In the genomic region with DNA sequence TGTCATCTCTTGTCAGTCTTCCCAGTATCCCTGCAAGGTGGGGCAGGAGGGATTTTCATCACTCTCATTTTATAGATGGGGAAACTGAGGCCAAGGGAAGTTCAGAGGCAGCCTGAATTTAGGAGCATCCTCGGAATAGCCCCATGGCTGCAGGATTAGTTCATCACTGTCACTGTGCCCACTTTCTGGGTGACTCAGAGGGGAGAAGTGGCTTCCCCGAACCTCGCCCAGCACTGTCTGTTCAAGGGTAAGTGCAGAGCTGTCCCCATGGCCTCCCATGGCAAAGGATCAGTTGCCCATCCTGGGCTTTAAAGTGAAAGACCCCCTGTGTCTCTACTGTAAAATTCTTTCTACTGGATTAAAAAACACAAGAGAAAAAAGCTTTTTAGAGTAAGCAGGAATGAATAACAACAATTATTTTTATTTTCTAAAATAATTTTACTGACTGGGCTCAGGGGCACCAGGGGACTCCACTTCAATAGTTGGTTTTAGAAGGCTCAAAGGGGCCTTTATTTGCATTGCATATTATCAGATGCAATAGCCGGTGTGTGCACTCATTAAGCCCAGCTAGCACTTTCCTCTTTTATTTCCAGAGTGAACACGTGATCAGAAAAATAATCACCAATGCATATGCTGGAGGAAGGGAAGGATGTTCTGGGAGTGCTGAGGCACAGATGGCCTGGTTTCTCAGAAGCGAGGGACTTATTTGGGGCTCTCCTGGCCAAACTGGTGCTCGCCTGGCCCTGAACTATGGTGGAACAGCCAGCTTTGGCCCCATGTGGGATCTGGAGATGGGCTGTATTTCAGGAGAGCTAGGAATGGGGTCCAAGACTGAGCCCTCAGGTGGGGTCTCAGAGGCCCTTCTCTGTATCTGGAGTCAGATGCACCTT, we compare ENCODE assay signal across 27 cellular contexts.
DNase-seq lines count a peak whose midpoint lies in the region; TF ChIP-seq lines count a peak whose summit lies in the region.
"Had no signal": no experiment of that assay in that cellular context is flagged by ENCODE, and none has a peak within 500 bp of the region (broad histone marks: within the 10 kb centered on the region; RNA-seq: fewer than 3 reads in every experiment).

No MANE protein-coding gene starts in this region.

- no peak overlapping the region for H2AFZ ChIP-seq in fibroblast of lung (ENCODE audit: low read length)

- no TSS peak for BruUV-seq in MCF 10A (replicated peaks; lab: Mats Ljungman, UMichigan)

- H3K4me3 ChIP-seq in breast epithelium, result no peak overlapping the region
- H3K4me3 ChIP-seq in fibroblast of lung (replicated peaks in 1 of 4; ENCODE audit: control extremely low read depth in 1 of 4, insufficient read depth in 1 of 4, low read depth in 3 of 4, low read length in 4 of 4), result no peak overlapping the region
- H3K4me3 ChIP-seq in tibial artery, result no peak overlapping the region
- H3K4me3 ChIP-seq: ascending aorta, heart right ventricle, ovary had no signal

- no peak overlapping the region for H3K9ac ChIP-seq in fibroblast of lung (ENCODE audit: insufficient read depth, low read length)

- no peak for TF ChIP-seq POLR2A in breast epithelium (IDR thresholded peaks at IDR 0.05)

- peak; percentile 26 for DNase-seq in MCF 10A (ENCODE audit: unreplicated experiment)
- DNase-seq in breast epithelium (ENCODE audit: low spot score in 2 of 2), result no peak
- DNase-seq in NCI-H526 treated with DMSO at 0.1 percent for 48 hours (lab: John Stamatoyannopoulos, UW), result peak; percentile 51
- DNase-seq in fibroblast of lung (ENCODE audit: low read depth in 2 of 2), result peak; percentile 12 to 24
- no peak for DNase-seq in NCI-H2196 treated with DMSO at 0.1 percent for 48 hours (lab: John Stamatoyannopoulos, UW; ENCODE audit: unreplicated experiment)
- no peak for DNase-seq in DMS53 treated with DMSO at 0.1 percent for 48 hours (lab: John Stamatoyannopoulos, UW; ENCODE audit: unreplicated experiment)
- no peak for DNase-seq in tibial artery
- DNase-seq in NCI-H774 (lab: John Stamatoyannopoulos, UW), result no peak
- DNase-seq: ACHN; activated CD4-positive, alpha-beta T cell treated with anti-CD3 and anti-CD28 coated beads for 36 hours; CD4-positive, CD25-positive, alpha-beta regulatory T cell; DMS79; effector memory CD4-positive, alpha-beta T cell; heart right ventricle; IMR-90; MV-4-11; natural killer cell; NCI-H2029; OCI-M1; ovary; SHP77 treated with DMSO at 0.1 percent for 48 hours; stimulated activated CD4-positive, alpha-beta T cell treated with anti-CD3 and anti-CD28 coated beads, Interleukin-2, amount 100 ng/mL, for 24 hours; stimulated activated naive B cell treated with anti-CD40 and anti-IgM and Interleukin-4, amounts not matched to agents 10 μg/mL and 1 μg/mL and 100 μg/mL, for 72 hours had no signal

- no peak overlapping the region for H3K4me2 ChIP-seq in fibroblast of lung (ENCODE audit: extremely low read depth, insufficient read depth, low read length)

- POLR2A ChIA-PET in MCF 10A (lab: Yijun Ruan, JAX), result no interaction called here

- H3K9me3 ChIP-seq in breast epithelium (peaks cover 3 to 4% of the 10 kb centered on the region in 2 donors), fibroblast of lung (ENCODE audit: control insufficient read depth, insufficient read depth, low read depth, low read length) (no peaks in the 10 kb centered on the region), tibial artery (peaks cover 0 to 3% (median 0%) of the 10 kb centered on the region in 3 donors)
- H3K9me3 ChIP-seq: ascending aorta, ovary had no signal

- H3K36me3 Mint-ChIP-seq in MCF 10A (ENCODE audit: insufficient read depth, unreplicated experiment), result no peaks in the 10 kb centered on the region
- H3K36me3 Mint-ChIP-seq: activated naive CD4-positive, alpha-beta T cell treated with anti-CD3 and anti-CD28 coated beads, Interleukin-2, amount 50 U/mL, for 72 hours; CD4-positive, CD25-positive, alpha-beta regulatory T cell; natural killer cell had no signal

- H3K27me3 Mint-ChIP-seq in MCF 10A (ENCODE audit: insufficient read depth, unreplicated experiment), result peaks cover 35% of the 10 kb centered on the region
- H3K27me3 Mint-ChIP-seq: activated CD4-positive, alpha-beta T cell treated with anti-CD3 and anti-CD28 coated beads for 36 hours had no signal

- H3K27me3 ChIP-seq in breast epithelium (no peaks in the 10 kb centered on the region), fibroblast of lung (ENCODE audit: control insufficient read depth, insufficient read depth, low read length) (peaks cover 19% of the 10 kb centered on the region), tibial artery (peaks cover 0 to 39% of the 10 kb centered on the region in 2 donors)
- H3K27me3 ChIP-seq: ascending aorta, ovary had no signal

- no peak overlapping the region for H3K4me3 Mint-ChIP-seq in MCF 10A (ENCODE audit: unreplicated experiment)
- H3K4me3 Mint-ChIP-seq: activated CD4-positive, alpha-beta T cell treated with anti-CD3 and anti-CD28 coated beads for 36 hours; activated T-helper 1 cell treated with anti-CD3 and anti-CD28 coated beads, Interleukin-12 subunit alpha, Interleukin-12 subunit beta, Interleukin-2, Interleukin-4 antibody, amounts not matched to agents 30 ng/mL and 10 ng/mL and 1 ng/mL, durations not matched to agents 14 hours and 24 hours and 36 hours; CD4-positive, CD25-positive, alpha-beta regulatory T cell; natural killer cell; stimulated activated naive B cell treated with anti-CD40 and anti-IgM and Interleukin-4, amounts not matched to agents 10 μg/mL and 1 μg/mL and 100 μg/mL, for 72 hours had no signal

- no peak overlapping the region for H3K27ac ChIP-seq in breast epithelium
- no peak overlapping the region for H3K27ac ChIP-seq in fibroblast of lung (ENCODE audit: insufficient read depth, low read length)
- no peak overlapping the region for H3K27ac ChIP-seq in tibial artery
- H3K27ac ChIP-seq: ascending aorta, heart right ventricle, HL-60, ovary had no signal

- no peaks in the 10 kb centered on the region for H4K20me1 ChIP-seq in fibroblast of lung (ENCODE audit: control insufficient read depth, extremely low read depth, insufficient read depth, low read length)

- no peak for TF ChIP-seq CTCF in MCF 10A (IDR thresholded peaks at IDR 0.05; ENCODE audit: unreplicated experiment)
- TF ChIP-seq CTCF in breast epithelium (IDR thresholded peaks at IDR 0.05), result no peak
- no peak for TF ChIP-seq CTCF in fibroblast of lung (conservative IDR thresholded peaks at IDR 0.05 in 1 of 2, IDR thresholded peaks at IDR 0.05 in 1 of 2; ENCODE audit: low read depth in 1 of 2, low read length in 2 of 2)
- no peak for TF ChIP-seq CTCF in tibial artery (IDR thresholded peaks at IDR 0.05)

- H3K4me1 ChIP-seq in breast epithelium, result no peaks in the 10 kb centered on the region
- H3K4me1 ChIP-seq in fibroblast of lung (ENCODE audit: control insufficient read depth, extremely low read depth, insufficient read depth, low read length), result no peaks in the 10 kb centered on the region
- H3K4me1 ChIP-seq in tibial artery, result no peaks in the 10 kb centered on the region
- H3K4me1 ChIP-seq: ascending aorta had no signal

- H3K27ac Mint-ChIP-seq in MCF 10A (ENCODE audit: low read depth, unreplicated experiment), result no peak overlapping the region
- H3K27ac Mint-ChIP-seq: activated CD4-positive, alpha-beta T cell treated with anti-CD3 and anti-CD28 coated beads for 36 hours; activated naive CD4-positive, alpha-beta T cell treated with anti-CD3 and anti-CD28 coated beads, Interleukin-2, amount 50 U/mL, for 72 hours; activated T-helper 1 cell treated with anti-CD3 and anti-CD28 coated beads, Interleukin-12 subunit alpha, Interleukin-12 subunit beta, Interleukin-2, Interleukin-4 antibody, amounts not matched to agents 30 ng/mL and 10 ng/mL and 1 ng/mL, durations not matched to agents 14 hours and 24 hours and 36 hours; CD4-positive, CD25-positive, alpha-beta regulatory T cell; natural killer cell; stimulated activated naive B cell treated with anti-CD40 and anti-IgM and Interleukin-4, amounts not matched to agents 10 μg/mL and 1 μg/mL and 100 μg/mL, for 72 hours had no signal

- H3K9me3 Mint-ChIP-seq in MCF 10A (ENCODE audit: unreplicated experiment), result no peaks in the 10 kb centered on the region
- H3K9me3 Mint-ChIP-seq: activated naive CD4-positive, alpha-beta T cell treated with anti-CD3 and anti-CD28 coated beads, Interleukin-2, amount 50 U/mL, for 72 hours; activated T-helper 1 cell treated with anti-CD3 and anti-CD28 coated beads, Interleukin-12 subunit alpha, Interleukin-12 subunit beta, Interleukin-2, Interleukin-4 antibody, amounts not matched to agents 30 ng/mL and 10 ng/mL and 1 ng/mL, durations not matched to agents 14 hours and 24 hours and 36 hours; natural killer cell had no signal

- no peaks in the 10 kb centered on the region for H3K4me1 Mint-ChIP-seq in MCF 10A (ENCODE audit: insufficient read depth, unreplicated experiment)
- H3K4me1 Mint-ChIP-seq: activated CD4-positive, alpha-beta T cell treated with anti-CD3 and anti-CD28 coated beads for 36 hours; CD4-positive, CD25-positive, alpha-beta regulatory T cell; natural killer cell had no signal

- H3K36me3 ChIP-seq in breast epithelium (no peaks in the 10 kb centered on the region), fibroblast of lung (ENCODE audit: control insufficient read depth, insufficient read depth, low read length) (no peaks in the 10 kb centered on the region), tibial artery (no peaks in the 10 kb centered on the region)
- H3K36me3 ChIP-seq: ascending aorta, heart right ventricle, ovary had no signal

- intact Hi-C loops in MCF 10A (cut with micrococcal nuclease), result no loop called here
- intact Hi-C loops in breast epithelium (cut with DNase I; ENCODE audit: low total_unique reads), result no loop called here
- intact Hi-C loops in tibial artery (cut with DNase I; ENCODE audit: low total_unique reads), result no loop called here

- H3K79me2 ChIP-seq in fibroblast of lung (ENCODE audit: control insufficient read depth, insufficient read depth, low read length), result no peaks in the 10 kb centered on the region

- CTCF ChIA-PET in MCF 10A (lab: Yijun Ruan, JAX), result no interaction called here

Comparison
In these comparisons a context has a peak if more than half of its experiments do, and no peak if none do; other contexts are left out.
1. DNase-seq: peak in MCF 10A (single experiment), NCI-H526 treated with DMSO at 0.1 percent for 48 hours (single experiment) and fibroblast of lung (2 of 2); none in breast epithelium (0 of 2), NCI-H2196 treated with DMSO at 0.1 percent for 48 hours (single experiment), DMS53 treated with DMSO at 0.1 percent for 48 hours (single experiment), tibial artery (0 of 2) and NCI-H774 (single experiment).